Comparison of ENCODE assay signal across 9 cellular contexts in genomic region chr19:33622809-33623511, GRCh38. TPM values are rescaled to one million over a fixed set of nuclear protein-coding genes. Genes with fewer than 3 reads are reported as not detected.
DNase-seq lines count a peak whose midpoint lies in the region; ATAC-seq and TF ChIP-seq lines count a peak whose summit lies in the region.
"Had no signal": no experiment of that assay in that cellular context is flagged by ENCODE, and none has a peak within 500 bp of the region (broad histone marks: within the 10 kb centered on the region; RNA-seq: fewer than 3 reads in every experiment).

No MANE protein-coding gene starts in this region.

- H3K27me3 Mint-ChIP-seq in effector memory CD8-positive, alpha-beta T cell = peaks cover 57 to 72% of the 10 kb centered on the region in 2 donors

- H3K4me3 Mint-ChIP-seq in effector memory CD8-positive, alpha-beta T cell = no peak overlapping the region
- H3K4me3 Mint-ChIP-seq: activated naive CD8-positive, alpha-beta T cell had no signal

- H3K4me1 Mint-ChIP-seq in effector memory CD8-positive, alpha-beta T cell (ENCODE audit: low read depth in 2 of 2) = no peaks in the 10 kb centered on the region

- H3K4me1 ChIP-seq in ES-I3 (ENCODE audit: insufficient read depth, low read length) (peaks cover 13% of the 10 kb centered on the region), foreskin keratinocyte (no peaks in the 10 kb centered on the region)

- peak overlapping the region; percentile 84 for H3K9ac ChIP-seq in ES-I3 (ENCODE audit: low read depth, low read length)

- no peak for TF ChIP-seq CTCF in foreskin keratinocyte (conservative IDR thresholded peaks at IDR 0.05)

- intact Hi-C loops in posterior vena cava (cut with DNase I) = no loop called here

- H3K36me3 Mint-ChIP-seq in effector memory CD8-positive, alpha-beta T cell (ENCODE audit: insufficient read depth) = no peaks in the 10 kb centered on the region
- H3K36me3 Mint-ChIP-seq: activated naive CD8-positive, alpha-beta T cell had no signal

- no peak overlapping the region for H3K27ac Mint-ChIP-seq in effector memory CD8-positive, alpha-beta T cell
- H3K27ac Mint-ChIP-seq: activated naive CD8-positive, alpha-beta T cell had no signal

- no peaks in the 10 kb centered on the region for H3K9me3 ChIP-seq in ES-I3 (ENCODE audit: control insufficient read depth, insufficient read depth, low read length)

- H3K27ac ChIP-seq in foreskin keratinocyte = no peak overlapping the region

- ATAC-seq in foreskin keratinocyte = peak; percentile 16
- no peak for ATAC-seq in effector memory CD8-positive, alpha-beta T cell (replicated peaks)

- H3K36me3 ChIP-seq in ES-I3 (ENCODE audit: insufficient read depth, low read length) = no peaks in the 10 kb centered on the region

- peaks cover 62% of the 10 kb centered on the region for H3K27me3 ChIP-seq in foreskin keratinocyte

- no peaks in the 10 kb centered on the region for H3K9me3 Mint-ChIP-seq in effector memory CD8-positive, alpha-beta T cell

- peak; percentile 58 to 83 for DNase-seq in NCI-H524 (lab: John Stamatoyannopoulos, UW)
- peak in 1 of 2 donors; percentile 7 for DNase-seq in foreskin keratinocyte
- peak; percentile 73 for DNase-seq in posterior vena cava (ENCODE audit: low spot score)
- no peak for DNase-seq in Ammon's horn (ENCODE audit: low spot score)
- no peak for DNase-seq in activated gamma-delta T cell treated with Interleukin-2 at 50 U/mL for 16 hours
- no peak for DNase-seq in activated CD4-positive, alpha-beta T cell treated with anti-CD3 and anti-CD28 coated beads for 1 hour
- DNase-seq in effector memory CD8-positive, alpha-beta T cell = no peak

RNA-seq across cellular contexts. Expression of gene CHST8, which starts 1.2 kb away (rescaled TPM):
- total RNA-seq in foreskin keratinocyte = 0.04 TPM in 1 of 2 replicates, not detected in the other
- 0.06 and 0.10 TPM in 2 replicates for polyA plus RNA-seq in foreskin keratinocyte
- 1 to 10 TPM in 1 of 2 donors, under 1 TPM in 1; 0.97 to 1.3 TPM for total RNA-seq in posterior vena cava

Comparison
In these comparisons a context has a peak if more than half of its experiments do, and no peak if none do; other contexts are left out.
1. DNase-seq: peak in NCI-H524 (2 of 2) and posterior vena cava (single experiment); none in Ammon's horn (single experiment), activated gamma-delta T cell treated with Interleukin-2 at 50 U/mL for 16 hours (single experiment), activated CD4-positive, alpha-beta T cell treated with anti-CD3 and anti-CD28 coated beads for 1 hour (single experiment) and effector memory CD8-positive, alpha-beta T cell (0 of 3).